In genomic region chr2:70596293-70596692, GRCh38 we compare ENCODE assay signal across 12 cellular contexts. TPM values are rescaled to one million over a fixed set of nuclear protein-coding genes. Genes with fewer than 3 reads are reported as not detected.
DNase-seq lines count a peak whose midpoint lies in the region; ATAC-seq and TF ChIP-seq lines count a peak whose summit lies in the region.
"Had no signal": no experiment of that assay in that cellular context is flagged by ENCODE, and none has a peak within 500 bp of the region (broad histone marks: within the 10 kb centered on the region; RNA-seq: fewer than 3 reads in every experiment).

No MANE protein-coding gene starts in this region.

- TF ChIP-seq RAD21 in HCT116 (IDR thresholded peaks at IDR 0.05; ENCODE audit: low read depth) = peak; percentile 26; the same call in 1 of the 2 replicates

- peak overlapping the region; percentile 76 for H2AFZ ChIP-seq in HCT116 (ENCODE audit: low read depth, low read length, poor library complexity, severe bottlenecking)

- H3K27ac ChIP-seq in HCT116 (ENCODE audit: low read depth, low read length) = peak overlapping the region; percentile 93
- peak overlapping the region; percentile 96 for H3K27ac ChIP-seq in RWPE1
- H3K27ac ChIP-seq: VCaP had no signal

- ATAC-seq in HCT116 (peak; percentile 88), HG03521 (IDR thresholded peaks at IDR 0.05; ENCODE audit: unreplicated experiment) (no peak)

- no TSS peak for BruUV-seq in HCT116 (replicated peaks; lab: Mats Ljungman, UMichigan)

- peaks cover 24 to 32% of the 10 kb centered on the region in 2 experiments for H3K4me1 ChIP-seq in HCT116 (ENCODE audit: control insufficient read depth in 1 of 2, insufficient read depth in 2 of 2, low read length in 2 of 2)
- H3K4me1 ChIP-seq: BE2C had no signal

- H3K79me2 ChIP-seq in HCT116 (ENCODE audit: insufficient read depth, low read length) = no peaks in the 10 kb centered on the region

- TF ChIP-seq CTCF in HCT116 (IDR thresholded peaks at IDR 0.05 in 2 of 3, conservative IDR thresholded peaks at IDR 0.05 in 1 of 3; ENCODE audit: borderline replicate concordance in 1 of 3, insufficient read depth in 1 of 3, low read depth in 2 of 3, low read length in 2 of 3) = no peak
- TF ChIP-seq CTCF in RWPE1 (conservative IDR thresholded peaks at IDR 0.05; ENCODE audit: low read depth) = no peak

- no peaks in the 10 kb centered on the region for H3K9me3 ChIP-seq in HCT116 (ENCODE audit: control insufficient read depth in 1 of 2, insufficient read depth in 1 of 2, low read depth in 1 of 2, low read length in 2 of 2)
- H3K9me3 ChIP-seq: BE2C had no signal

- peak overlapping the region; percentile 74 for H3K4me2 ChIP-seq in HCT116 (ENCODE audit: low read length)

- intact Hi-C loops in HCT116 (cut with micrococcal nuclease) = no loop called here

- no peaks in the 10 kb centered on the region for H3K36me3 ChIP-seq in HCT116 (ENCODE audit: control insufficient read depth in 1 of 2, insufficient read depth in 2 of 2, low read length in 2 of 2)
- H3K36me3 ChIP-seq: BE2C had no signal

- peak overlapping the region; percentile 44 for H3K9ac ChIP-seq in HCT116 (ENCODE audit: low read length)

- no peaks in the 10 kb centered on the region for H3K9me2 ChIP-seq in HCT116 (ENCODE audit: insufficient read depth)

- TF ChIP-seq POLR2A in HCT116 (IDR thresholded peaks at IDR 0.05; ENCODE audit: borderline replicate concordance, extremely low read depth, insufficient read depth, insufficient read length) = no peak

- DNase-seq in A172 (ENCODE audit: low spot score) (peak; percentile 95), HCT116 (ENCODE audit: low read depth, low spot score) (peak; percentile 71), RWPE1 (ENCODE audit: low spot score) (peak; percentile 86), glomerular visceral epithelial cell (ENCODE audit: extremely low spot score) (peak; percentile 92), NCI-H187 (lab: John Stamatoyannopoulos, UW) (no peak), Kasumi-1 (lab: John Stamatoyannopoulos, UW) (no peak)
- DNase-seq in activated CD4-positive, CD25-positive, alpha-beta regulatory T cell treated with anti-CD3 and anti-CD28 coated beads, Interleukin-2, amount 50 U/mL, for 72 hours = no peak
- DNase-seq: BE2C, NCI-H2029 had no signal

- CTCF ChIA-PET in HCT116 (lab: Charles Lee) = interaction anchor here (0.6 to 2.1 kb wide), 2 partner anchors 21 to 254 kb away, joined by 3 to 7 read pairs; no protein-coding TSS in a partner anchor
- CTCF ChIA-PET in RWPE1 (lab: Yijun Ruan, JAX) = interaction anchor here (1.0 kb wide), 1 partner anchor 21 kb away, joined by 3 read pairs; no protein-coding TSS in a partner anchor

- H3K4me3 ChIP-seq in HCT116 (replicated peaks in 1 of 2; ENCODE audit: low read depth in 1 of 2, low read length in 2 of 2) = peak overlapping the region; percentile 8 to 28; a peak in 2 of 4 replicates

- POLR2A ChIA-PET in HCT116 (lab: Charles Lee) (interaction anchor here (1.0 to 1.2 kb wide), 3 partner anchors 38 to 338 kb away, joined by 3 to 4 read pairs (median 3); partner anchors contain the start of gene PCYOX1), RWPE1 (lab: Yijun Ruan, JAX; ENCODE audit: low non-redundant PET) (no interaction called here)

- H4K20me1 ChIP-seq in HCT116 (ENCODE audit: insufficient read depth) = no peaks in the 10 kb centered on the region

- no peaks in the 10 kb centered on the region for H3K27me3 ChIP-seq in HCT116 (ENCODE audit: insufficient read depth, low read length)
- H3K27me3 ChIP-seq: BE2C had no signal

- RAD21 ChIA-PET in HCT116 (lab: Charles Lee; ENCODE audit: low non-redundant PET in 1 of 2, low total read pairs in 2 of 2, uncharacterized antibody in 2 of 2, unreplicated experiment in 2 of 2) = no interaction called here

TF ChIP-seq in HCT116, 20 proteins besides CTCF, POLR2A, EP300 and RAD21:
- peak; percentile 65; the same call in 1 of the 2 replicates for TF ChIP-seq CEBPB (IDR thresholded peaks at IDR 0.05; ENCODE audit: low read depth)
- peak; percentile 97 for TF ChIP-seq FOSL1 (IDR thresholded peaks at IDR 0.05; ENCODE audit: low read depth)
- TF ChIP-seq ZBTB33 (IDR thresholded peaks at IDR 0.05; ENCODE audit: extremely low read depth, insufficient replicate concordance, low read length) = peak; percentile 52
- TF ChIP-seq SIN3A (IDR thresholded peaks at IDR 0.05; ENCODE audit: low read depth) = peak; percentile 81
- no peak for TF ChIP-seq EZH2phosphoT487 (IDR thresholded peaks at IDR 0.05; ENCODE audit: borderline replicate concordance)
- peak; percentile 70 for TF ChIP-seq POLR2AphosphoS5 (IDR thresholded peaks at IDR 0.05; ENCODE audit: low read depth, low read length)
- peak; percentile 48 for TF ChIP-seq TCF7L2 (IDR thresholded peaks at IDR 0.05; ENCODE audit: borderline replicate concordance, extremely low read depth, insufficient read depth, insufficient read length)
- no peak for TF ChIP-seq ZNF274 (IDR thresholded peaks at IDR 0.05; ENCODE audit: low read depth, low read length)
- TF ChIP-seq ZFX (IDR thresholded peaks at IDR 0.05) = no peak
- TF ChIP-seq SRF (IDR thresholded peaks at IDR 0.05; ENCODE audit: low read depth) = 0 out of 2 replicates have a peak, but pooled peaks have one; percentile 65
- no peak for TF ChIP-seq REST (IDR thresholded peaks at IDR 0.05; ENCODE audit: low read depth)
- TF ChIP-seq MAX (IDR thresholded peaks at IDR 0.05) = no peak
- peak; percentile 89 for TF ChIP-seq CBX3 (IDR thresholded peaks at IDR 0.05; ENCODE audit: low read depth)
- TF ChIP-seq JUND (IDR thresholded peaks at IDR 0.05) = peak; percentile 95
- no peak for TF ChIP-seq ATF3 (IDR thresholded peaks at IDR 0.05)
- peak; percentile 94 for TF ChIP-seq SP1 (IDR thresholded peaks at IDR 0.05; ENCODE audit: low read depth)

RNA-seq across cellular contexts. Expression of gene TGFA, which starts 42.7 kb away (rescaled TPM):
- 0.31 and 1.0 TPM in 2 replicates for total RNA-seq in A172 (2014; rRNA removed; shearing (Covaris generic))
- total RNA-seq in HCT116 (2021; ENCODE audit: unreplicated experiment) = 50.1 TPM
- polyA plus RNA-seq in HCT116 (2012) = 42.6 and 43.6 TPM in 2 replicates
- total RNA-seq: OCI-LY7 had no signal

Comparison
In these comparisons a context has a peak if more than half of its experiments do, and no peak if none do; other contexts are left out.
1. DNase-seq: peak in A172 (single experiment), HCT116 (single experiment), RWPE1 (single experiment) and glomerular visceral epithelial cell (single experiment); none in NCI-H187 (0 of 2), activated CD4-positive, CD25-positive, alpha-beta regulatory T cell treated with anti-CD3 and anti-CD28 coated beads, Interleukin-2, amount 50 U/mL, for 72 hours (single experiment) and Kasumi-1 (0 of 2).
2. RNA of gene TGFA, which starts 42.7 kb away (total RNA-seq): 50.1 TPM in HCT116 (single experiment); 0.31 to 1.0 TPM in A172; every median in the first group is over 10 times any median in the second.